In the genomic region with DNA sequence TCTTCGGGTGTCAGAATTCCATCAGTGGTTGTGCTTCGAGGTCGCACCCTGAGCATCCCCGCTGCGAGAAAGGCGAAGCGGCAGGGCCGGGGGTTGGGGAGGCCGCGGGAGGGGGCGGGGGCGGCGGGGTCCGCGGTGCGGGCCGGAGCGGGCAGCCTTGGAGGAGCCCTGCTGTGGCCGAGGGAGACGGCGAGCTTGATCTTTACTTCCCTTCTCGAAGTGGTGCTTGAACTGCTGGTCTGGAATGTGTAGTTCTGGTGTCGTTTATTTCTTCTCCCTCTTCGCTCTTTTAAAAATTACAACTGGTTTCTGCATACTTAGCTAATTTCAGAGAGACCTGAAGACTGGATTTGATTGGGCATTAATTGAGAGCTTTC, we compare ENCODE assay signal across 8 cellular contexts. TPM values are rescaled to one million over a fixed set of nuclear protein-coding genes. Genes with fewer than 3 reads are reported as not detected.
DNase-seq lines count a peak whose midpoint lies in the region; ATAC-seq and TF ChIP-seq lines count a peak whose summit lies in the region.

No MANE protein-coding gene starts in this region.

- H3K36me3 ChIP-seq in fibroblast of lung (ENCODE audit: control insufficient read depth, insufficient read depth, low read length) (no peaks in the 10 kb centered on the region), neural progenitor cell (no peaks in the 10 kb centered on the region)

- intact Hi-C loops in activated CD4-positive, alpha-beta T cell treated with anti-CD3 and anti-CD28 coated beads, Interleukin-2, amount 10 ng/mL, durations not matched to agents 24 days and 14 days (cut with micrococcal nuclease): loop anchor here (5.0 kb wide), 1 partner anchor 51 kb away; no protein-coding TSS in a partner anchor

- H3K4me1 ChIP-seq in fibroblast of lung (ENCODE audit: control insufficient read depth, extremely low read depth, insufficient read depth, low read length): peaks cover 5% of the 10 kb centered on the region
- H3K4me1 ChIP-seq in neural progenitor cell: peaks cover 16% of the 10 kb centered on the region

- peaks cover 18% of the 10 kb centered on the region for H3F3A ChIP-seq in neural progenitor cell (ENCODE audit: low read depth)

- H3K4me3 ChIP-seq in fibroblast of lung (replicated peaks in 1 of 4; ENCODE audit: control extremely low read depth in 1 of 4, insufficient read depth in 1 of 4, low read depth in 3 of 4, low read length in 4 of 4): peak overlapping the region; percentile 74 to 93 (median 78)
- H3K4me3 ChIP-seq in neural progenitor cell: peak overlapping the region; percentile 99

- peaks cover 50% of the 10 kb centered on the region for H3K79me2 ChIP-seq in fibroblast of lung (ENCODE audit: control insufficient read depth, insufficient read depth, low read length)
- peaks cover 58% of the 10 kb centered on the region for H3K79me2 ChIP-seq in neural progenitor cell (ENCODE audit: low read depth)

- H3K9me3 Mint-ChIP-seq in activated CD4-positive, alpha-beta T cell treated with anti-CD3 and anti-CD28 coated beads, Interleukin-2, amount 10 ng/mL, durations not matched to agents 24 days and 14 days: no peaks in the 10 kb centered on the region
- peaks cover 8% of the 10 kb centered on the region for H3K9me3 Mint-ChIP-seq in neural progenitor cell

- H3K9ac ChIP-seq in fibroblast of lung (ENCODE audit: insufficient read depth, low read length) (peak overlapping the region; percentile 78), neural progenitor cell (peak overlapping the region; percentile 84)

- H3K27ac Mint-ChIP-seq in activated CD4-positive, alpha-beta T cell treated with anti-CD3 and anti-CD28 coated beads, Interleukin-2, amount 10 ng/mL, durations not matched to agents 24 days and 14 days: peak overlapping the region; percentile 55
- peak overlapping the region; percentile 88 for H3K27ac Mint-ChIP-seq in neural progenitor cell

- H3K27ac ChIP-seq in fibroblast of lung (ENCODE audit: insufficient read depth, low read length) (peak overlapping the region; percentile 64), neural progenitor cell (peak overlapping the region; percentile 95)

- H4K20me1 ChIP-seq in fibroblast of lung (ENCODE audit: control insufficient read depth, extremely low read depth, insufficient read depth, low read length): peaks cover 6% of the 10 kb centered on the region
- H4K20me1 ChIP-seq in neural progenitor cell (ENCODE audit: low read depth): peaks cover 56% of the 10 kb centered on the region

- ATAC-seq in HG02981 (IDR thresholded peaks at IDR 0.05; ENCODE audit: unreplicated experiment) (no peak), GM18505 (IDR thresholded peaks at IDR 0.05; ENCODE audit: unreplicated experiment) (no peak)

- no peak for TF ChIP-seq CTCF in fibroblast of lung (conservative IDR thresholded peaks at IDR 0.05 in 1 of 2, IDR thresholded peaks at IDR 0.05 in 1 of 2; ENCODE audit: low read depth in 1 of 2, low read length in 2 of 2)
- TF ChIP-seq CTCF in neural progenitor cell (IDR thresholded peaks at IDR 0.05): no peak

- no peak for DNase-seq in activated CD4-positive, alpha-beta T cell treated with anti-CD3 and anti-CD28 coated beads, Interleukin-2, amount 10 ng/mL, durations not matched to agents 24 days and 14 days
- no peak for DNase-seq in activated CD4-positive, alpha-beta T cell treated with anti-CD3 and anti-CD28 coated beads for 48 hours
- DNase-seq in SW480 (ENCODE audit: low spot score) (peak; percentile 47), fibroblast of lung (ENCODE audit: low read depth in 2 of 2) (peak; percentile 31), neural progenitor cell (ENCODE audit: low spot score) (peak; percentile 69), superior temporal gyrus (ENCODE audit: extremely low spot score) (no peak)

- H3K36me3 Mint-ChIP-seq in activated CD4-positive, alpha-beta T cell treated with anti-CD3 and anti-CD28 coated beads, Interleukin-2, amount 10 ng/mL, durations not matched to agents 24 days and 14 days (ENCODE audit: low read depth): no peaks in the 10 kb centered on the region
- peaks cover 10% of the 10 kb centered on the region for H3K36me3 Mint-ChIP-seq in neural progenitor cell

- H3K27me3 Mint-ChIP-seq in activated CD4-positive, alpha-beta T cell treated with anti-CD3 and anti-CD28 coated beads, Interleukin-2, amount 10 ng/mL, durations not matched to agents 24 days and 14 days: peaks cover 32% of the 10 kb centered on the region
- peaks cover 2% of the 10 kb centered on the region for H3K27me3 Mint-ChIP-seq in neural progenitor cell (ENCODE audit: insufficient read depth, low read depth)

- H3K4me2 ChIP-seq in fibroblast of lung (ENCODE audit: extremely low read depth, insufficient read depth, low read length) (peak overlapping the region; percentile 81), neural progenitor cell (peak overlapping the region; percentile 94)

- no peaks in the 10 kb centered on the region for H3K27me3 ChIP-seq in fibroblast of lung (ENCODE audit: control insufficient read depth, insufficient read depth, low read length)
- H3K27me3 ChIP-seq in neural progenitor cell: peaks cover 18% of the 10 kb centered on the region

- H3K4me3 Mint-ChIP-seq in activated CD4-positive, alpha-beta T cell treated with anti-CD3 and anti-CD28 coated beads, Interleukin-2, amount 10 ng/mL, durations not matched to agents 24 days and 14 days: peak overlapping the region; percentile 83
- H3K4me3 Mint-ChIP-seq in neural progenitor cell: peak overlapping the region; percentile 96

- H3K9me3 ChIP-seq in fibroblast of lung (ENCODE audit: control insufficient read depth, insufficient read depth, low read depth, low read length): no peaks in the 10 kb centered on the region
- H3K9me3 ChIP-seq in neural progenitor cell (ENCODE audit: low read depth): no peaks in the 10 kb centered on the region

- H2AFZ ChIP-seq in fibroblast of lung (ENCODE audit: low read length): peak overlapping the region; percentile 42
- no peak overlapping the region for H2AFZ ChIP-seq in neural progenitor cell (replicated peaks)

- TF ChIP-seq POLR2A in GM18505 (IDR thresholded peaks at IDR 0.05; ENCODE audit: borderline replicate concordance, extremely low read depth, insufficient read depth, insufficient read length): no peak

- H3K4me1 Mint-ChIP-seq in activated CD4-positive, alpha-beta T cell treated with anti-CD3 and anti-CD28 coated beads, Interleukin-2, amount 10 ng/mL, durations not matched to agents 24 days and 14 days: peaks cover 19% of the 10 kb centered on the region
- H3K4me1 Mint-ChIP-seq in neural progenitor cell: peaks cover 30% of the 10 kb centered on the region

RNA-seq across cellular contexts. Expression of a gene that starts 1.1 kb away (rescaled TPM):
- total RNA-seq in activated CD4-positive, alpha-beta T cell treated with anti-CD3 and anti-CD28 coated beads, Interleukin-2, amount 10 ng/mL, durations not matched to agents 24 days and 14 days: 44.9 and 46.4 TPM in 2 replicates
- total RNA-seq in fibroblast of lung (415 and 508 TPM in 2 replicates), neural progenitor cell (ENCODE audit: low replicate concordance) (448 and 455 TPM in 2 replicates)
- 409 and 559 TPM in 2 replicates for polyA plus RNA-seq in fibroblast of lung
- polyA plus RNA-seq in fibroblast of lung (2012): 322 and 428 TPM in 2 replicates
- 119 and 178 TPM in 2 replicates for polyA minus RNA-seq in fibroblast of lung (ENCODE audit: low replicate concordance)

Comparison
In these comparisons a context has a peak if more than half of its experiments do, and no peak if none do; other contexts are left out.
1. DNase-seq: peak in SW480 (single experiment), fibroblast of lung (2 of 2) and neural progenitor cell (single experiment); none in activated CD4-positive, alpha-beta T cell treated with anti-CD3 and anti-CD28 coated beads, Interleukin-2, amount 10 ng/mL, durations not matched to agents 24 days and 14 days (single experiment), activated CD4-positive, alpha-beta T cell treated with anti-CD3 and anti-CD28 coated beads for 48 hours (single experiment) and superior temporal gyrus (single experiment).